ENCODE assay signal across 8 cellular contexts in the genomic region with DNA sequence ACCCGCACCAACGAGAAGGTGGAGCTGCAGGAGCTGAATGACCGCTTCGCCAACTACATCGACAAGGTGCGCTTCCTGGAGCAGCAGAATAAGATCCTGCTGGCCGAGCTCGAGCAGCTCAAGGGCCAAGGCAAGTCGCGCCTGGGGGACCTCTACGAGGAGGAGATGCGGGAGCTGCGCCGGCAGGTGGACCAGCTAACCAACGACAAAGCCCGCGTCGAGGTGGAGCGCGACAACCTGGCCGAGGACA. TPM values are rescaled to one million over a fixed set of nuclear protein-coding genes. Genes with fewer than 3 reads are reported as not detected.
DNase-seq lines count a peak whose midpoint lies in the region; ATAC-seq and TF ChIP-seq lines count a peak whose summit lies in the region.

No MANE protein-coding gene starts in this region.

- H3K4me3 Mint-ChIP-seq in activated T-helper 2 cell treated with anti-CD3 and anti-CD28 coated beads, Interferon-gamma antibody, Interleukin-2, Interleukin-4, amounts not matched to agents 10 μg/mL and 5 μg/mL and 100 μg/mL, durations not matched to agents 14 hours and 24 hours and 36 hours (ENCODE audit: low read depth): peak overlapping the region; percentile 89

- intact Hi-C loops in activated T-helper 2 cell treated with anti-CD3 and anti-CD28 coated beads, Interferon-gamma antibody, Interleukin-2, Interleukin-4, amounts not matched to agents 10 μg/mL and 5 μg/mL and 100 μg/mL, durations not matched to agents 14 hours and 24 hours and 36 hours (cut with micrococcal nuclease): loop anchor here (2.0 to 5.0 kb wide), 4 partner anchors 85 to 1427 kb away; a partner anchor contains a TSS

- DNase-seq in BJ (ENCODE audit: low read depth): no peak
- DNase-seq in activated T-helper 2 cell treated with anti-CD3 and anti-CD28 coated beads, Interferon-gamma antibody, Interleukin-2, Interleukin-4, amounts not matched to agents 10 μg/mL and 5 μg/mL and 100 μg/mL, durations not matched to agents 14 hours and 24 hours and 36 hours (ENCODE audit: low spot score): no peak
- no peak for DNase-seq in kidney epithelial cell (ENCODE audit: low read depth)
- DNase-seq in SHP77 treated with DMSO at 0.1 percent for 48 hours (lab: John Stamatoyannopoulos, UW): no peak
- no peak for DNase-seq in DMS79 (lab: John Stamatoyannopoulos, UW)
- DNase-seq in AG08395 (ENCODE audit: low spot score): no peak

- H3K27ac Mint-ChIP-seq in activated T-helper 2 cell treated with anti-CD3 and anti-CD28 coated beads, Interferon-gamma antibody, Interleukin-2, Interleukin-4, amounts not matched to agents 10 μg/mL and 5 μg/mL and 100 μg/mL, durations not matched to agents 14 hours and 24 hours and 36 hours: peak overlapping the region; percentile 98

- H3K9me3 Mint-ChIP-seq in activated T-helper 2 cell treated with anti-CD3 and anti-CD28 coated beads, Interferon-gamma antibody, Interleukin-2, Interleukin-4, amounts not matched to agents 10 μg/mL and 5 μg/mL and 100 μg/mL, durations not matched to agents 14 hours and 24 hours and 36 hours: no peaks in the 10 kb centered on the region

- TF ChIP-seq CTCF in BJ (IDR thresholded peaks at IDR 0.05; ENCODE audit: insufficient read depth, low read depth, low read length) (no peak), kidney epithelial cell (IDR thresholded peaks at IDR 0.05; ENCODE audit: insufficient read depth, low read length, poor library complexity, severe bottlenecking) (no peak)

- CTCF ChIA-PET in BJ (lab: Yijun Ruan, JAX): interaction anchor here (0.6 to 2.2 kb wide), 14 partner anchors 9 to 385 kb away, joined by 3 to 6 read pairs (median 3); no protein-coding TSS in a partner anchor

- POLR2A ChIA-PET in BJ (lab: Charles Lee): interaction anchor here (0.6 to 1.4 kb wide), 6 partner anchors 14 to 412 kb away, joined by 3 to 6 read pairs (median 4); no protein-coding TSS in a partner anchor

- WGBS in thymus: under 1% methylated on average over 21 of the region's 21 CpGs

- H3K36me3 Mint-ChIP-seq in activated T-helper 2 cell treated with anti-CD3 and anti-CD28 coated beads, Interferon-gamma antibody, Interleukin-2, Interleukin-4, amounts not matched to agents 10 μg/mL and 5 μg/mL and 100 μg/mL, durations not matched to agents 14 hours and 24 hours and 36 hours (ENCODE audit: low read depth): peaks cover 56% of the 10 kb centered on the region

- H3K9me3 ChIP-seq in thymus (ENCODE audit: control insufficient read depth): no peaks in the 10 kb centered on the region

- H3K4me1 ChIP-seq in thymus (ENCODE audit: control insufficient read depth, insufficient read depth, low read length): peaks cover 9% of the 10 kb centered on the region

- H3K27me3 ChIP-seq in BJ (ENCODE audit: control insufficient read depth, insufficient read depth, low read length) (no peaks in the 10 kb centered on the region), kidney epithelial cell (ENCODE audit: control insufficient read depth, insufficient read depth, low read length) (no peaks in the 10 kb centered on the region), thymus (ENCODE audit: control insufficient read depth, insufficient read depth) (no peaks in the 10 kb centered on the region)

- H3K27me3 Mint-ChIP-seq in activated T-helper 2 cell treated with anti-CD3 and anti-CD28 coated beads, Interferon-gamma antibody, Interleukin-2, Interleukin-4, amounts not matched to agents 10 μg/mL and 5 μg/mL and 100 μg/mL, durations not matched to agents 14 hours and 24 hours and 36 hours (ENCODE audit: low read depth): peaks cover 3% of the 10 kb centered on the region

- H3K27ac ChIP-seq in thymus (ENCODE audit: low read depth): peak overlapping the region; percentile 99

- peaks cover 58% of the 10 kb centered on the region for H3K4me1 Mint-ChIP-seq in activated T-helper 2 cell treated with anti-CD3 and anti-CD28 coated beads, Interferon-gamma antibody, Interleukin-2, Interleukin-4, amounts not matched to agents 10 μg/mL and 5 μg/mL and 100 μg/mL, durations not matched to agents 14 hours and 24 hours and 36 hours (ENCODE audit: low read depth)

- H3K4me3 ChIP-seq in BJ (ENCODE audit: low read depth, low read length) (peak overlapping the region; percentile 98), kidney epithelial cell (ENCODE audit: low read depth, low read length) (peak overlapping the region; percentile 94), thymus (ENCODE audit: low read length) (peak overlapping the region; percentile 71)

- H3K36me3 ChIP-seq in BJ (ENCODE audit: control insufficient read depth, insufficient read depth, low read length) (peaks cover 13% of the 10 kb centered on the region), kidney epithelial cell (ENCODE audit: control insufficient read depth, insufficient read depth, low read length) (peaks cover 3% of the 10 kb centered on the region), thymus (ENCODE audit: control insufficient read depth, insufficient read depth) (peaks cover 14% of the 10 kb centered on the region)

- ATAC-seq in GM21825 (IDR thresholded peaks at IDR 0.05; ENCODE audit: unreplicated experiment): peak; percentile 3

RNA-seq across cellular contexts. Expression of a gene that starts 1.6 kb away (rescaled TPM):
- 3,965 and 5,431 TPM in 2 replicates for polyA plus RNA-seq in BJ (2011; rRNA removed)
- polyA minus RNA-seq in BJ (2011; rRNA and poly(A)+ RNA removed): 2,786 and 3,002 TPM in 2 replicates
- 337 and 342 TPM in 2 replicates for total RNA-seq in activated T-helper 2 cell treated with anti-CD3 and anti-CD28 coated beads, Interferon-gamma antibody, Interleukin-2, Interleukin-4, amounts not matched to agents 10 μg/mL and 5 μg/mL and 100 μg/mL, durations not matched to agents 14 hours and 24 hours and 36 hours
- total RNA-seq in kidney epithelial cell: 5,277 and 5,556 TPM in 2 replicates
- 781 TPM for polyA plus RNA-seq in thymus

RNA-seq across cellular contexts. Expression of a gene that starts 28.2 kb away (rescaled TPM):
- polyA plus RNA-seq in BJ (2011; rRNA removed) (2.4 and 4.2 TPM in 2 replicates), thymus (5.0 TPM)
- polyA minus RNA-seq in BJ (2011; rRNA and poly(A)+ RNA removed): 3.0 and 4.0 TPM in 2 replicates
- 3.2 and 4.2 TPM in 2 replicates for total RNA-seq in activated T-helper 2 cell treated with anti-CD3 and anti-CD28 coated beads, Interferon-gamma antibody, Interleukin-2, Interleukin-4, amounts not matched to agents 10 μg/mL and 5 μg/mL and 100 μg/mL, durations not matched to agents 14 hours and 24 hours and 36 hours
- total RNA-seq in kidney epithelial cell: 6.3 and 7.4 TPM in 2 replicates

Comparison
In these comparisons a context has a peak if more than half of its experiments do, and no peak if none do; other contexts are left out.
1. RNA of a gene that starts 1.6 kb away (total RNA-seq): 5,277 to 5,556 TPM in kidney epithelial cell; 337 to 342 TPM in activated T-helper 2 cell treated with anti-CD3 and anti-CD28 coated beads, Interferon-gamma antibody, Interleukin-2, Interleukin-4, amounts not matched to agents 10 μg/mL and 5 μg/mL and 100 μg/mL, durations not matched to agents 14 hours and 24 hours and 36 hours; every median in the first group is over 10 times any median in the second.
2. Peak in every context shown above with its lines, with median percentiles within 50 percentile points of each other: H3K4me3 ChIP-seq.